Comparison of ENCODE assay signal across 19 cellular contexts in genomic region chr2:79996709-79997108, GRCh38.
A peak's percentile ranks its signal among the peaks of the same experiment; 100 is the strongest.
DNase-seq lines count a peak whose midpoint lies in the region; ATAC-seq, FAIRE-seq and TF ChIP-seq lines count a peak whose summit lies in the region.
"Had no signal": no experiment of that assay in that cellular context is flagged by ENCODE, and none has a peak within 500 bp of the region (broad histone marks: within the 10 kb centered on the region; RNA-seq: fewer than 3 reads in every experiment).

No MANE protein-coding gene starts in this region.

- H2AK5ac ChIP-seq in IMR-90 (ENCODE audit: low read depth, low read length), result no peak overlapping the region; the same call in 1 of the 2 replicates

- TF ChIP-seq CTCF in HepG2 (CRISPR knock-in tag; IDR thresholded peaks at IDR 0.05) (no peak), right lobe of liver (IDR thresholded peaks at IDR 0.05) (no peak), IMR-90 (conservative IDR thresholded peaks at IDR 0.05; ENCODE audit: low read depth, low read length) (no peak), nephron progenitor cell (IDR thresholded peaks at IDR 0.05) (no peak)
- no peak for TF ChIP-seq CTCF in activated CD8-positive, alpha-beta T cell treated with anti-CD3 and anti-CD28 coated beads for 36 hours (IDR thresholded peaks at IDR 0.05)

- H3K4me3 ChIP-seq in HepG2 (replicated peaks in 1 of 3; ENCODE audit: insufficient read depth in 1 of 3, low read depth in 2 of 3, low read length in 3 of 3) (no peak overlapping the region), right lobe of liver (no peak overlapping the region), IMR-90 (ENCODE audit: insufficient read depth, low read depth, low read length) (no peak overlapping the region)
- H3K4me3 ChIP-seq: GM23338 had no signal

- POLR2A ChIA-PET in HepG2 (lab: Yijun Ruan, JAX) (no interaction called here), IMR-90 (lab: Charles Lee; ENCODE audit: unreplicated experiment) (no interaction called here)
- POLR2A ChIA-PET in activated CD8-positive, alpha-beta T cell treated with anti-CD3 and anti-CD28 coated beads for 36 hours (lab: Charles Lee), result no interaction called here

- H3K27me3 ChIP-seq in HepG2 (ENCODE audit: control insufficient read depth in 1 of 2, insufficient read depth in 2 of 2, low read length in 2 of 2) (no peaks in the 10 kb centered on the region), right lobe of liver (no peaks in the 10 kb centered on the region), IMR-90 (ENCODE audit: control insufficient read depth, insufficient read depth, low read length) (no peaks in the 10 kb centered on the region)

- H4K20me1 ChIP-seq in HepG2 (ENCODE audit: insufficient read depth, low read length), result no peaks in the 10 kb centered on the region
- no peaks in the 10 kb centered on the region for H4K20me1 ChIP-seq in IMR-90 (ENCODE audit: insufficient read depth, low read length)

- no peaks in the 10 kb centered on the region for H3K36me3 Mint-ChIP-seq in nephron progenitor cell (ENCODE audit: low read depth)
- no peaks in the 10 kb centered on the region for H3K36me3 Mint-ChIP-seq in activated CD8-positive, alpha-beta T cell treated with anti-CD3 and anti-CD28 coated beads for 36 hours (ENCODE audit: low read depth)
- H3K36me3 Mint-ChIP-seq: CD4-positive, alpha-beta memory T cell had no signal

- H2AFZ ChIP-seq in HepG2 (ENCODE audit: low read length) (no peak overlapping the region), IMR-90 (replicated peaks; ENCODE audit: low read length, poor library complexity) (peak overlapping the region; percentile 34)
- H2AFZ ChIP-seq: GM23338 had no signal

- dilution Hi-C loops in IMR-90 (cut with HindIII; ENCODE audit: low sequenced_read_pairs, unreplicated experiment), result no loop called here

- no peaks in the 10 kb centered on the region for H3K9me3 Mint-ChIP-seq in nephron progenitor cell
- H3K9me3 Mint-ChIP-seq in activated CD8-positive, alpha-beta T cell treated with anti-CD3 and anti-CD28 coated beads for 36 hours, result no peaks in the 10 kb centered on the region
- H3K9me3 Mint-ChIP-seq: GM23338 had no signal

- H3K79me1 ChIP-seq in IMR-90 (ENCODE audit: low read depth in 1 of 2, low read length in 2 of 2), result no peaks in the 10 kb centered on the region

- H4K91ac ChIP-seq in IMR-90 (ENCODE audit: insufficient read depth, low read depth, low read length), result peak overlapping the region; percentile 63

- in situ Hi-C loops in HepG2 (cut with HindIII; ENCODE audit: extremely low pct_ligation_motif_present, low pct_unique_long_range_greater_than_20kb) (no loop called here), IMR-90 (cut with MboI; ENCODE audit: low sequenced_read_pairs) (no loop called here)

- H3K23ac ChIP-seq in IMR-90 (ENCODE audit: low read depth, low read length), result no peak overlapping the region

- peaks cover 2% of the 10 kb centered on the region for H3K27me3 Mint-ChIP-seq in nephron progenitor cell (ENCODE audit: low read depth, poor library complexity)
- H3K27me3 Mint-ChIP-seq in activated CD8-positive, alpha-beta T cell treated with anti-CD3 and anti-CD28 coated beads for 36 hours, result peaks cover 1% of the 10 kb centered on the region

- no peak overlapping the region for H3K9ac ChIP-seq in HepG2 (ENCODE audit: insufficient read depth, low read depth, low read length)
- H3K9ac ChIP-seq in IMR-90 (ENCODE audit: low read depth, low read length), result no peak overlapping the region

- 0 out of 4 replicates have a peak overlapping the region, but pooled peaks of 1 of the 2 experiments have one; percentile 13 for H4K8ac ChIP-seq in IMR-90 (ENCODE audit: low read depth in 2 of 2, low read length in 2 of 2)

- H3K56ac ChIP-seq in IMR-90 (ENCODE audit: extremely low read depth, insufficient read depth, low read length), result no peak overlapping the region

- H2BK5ac ChIP-seq in IMR-90 (ENCODE audit: low read depth, low read length, poor library complexity, severe bottlenecking), result no peak overlapping the region

- peak overlapping the region; percentile 11 for H3K27ac Mint-ChIP-seq in nephron progenitor cell
- no peak overlapping the region for H3K27ac Mint-ChIP-seq in activated CD8-positive, alpha-beta T cell treated with anti-CD3 and anti-CD28 coated beads for 36 hours
- H3K27ac Mint-ChIP-seq: CD4-positive, alpha-beta memory T cell; GM23338 had no signal

- TF ChIP-seq POLR2A in HepG2 (IDR thresholded peaks at IDR 0.05; ENCODE audit: insufficient read depth in 1 of 2, low read depth in 2 of 2, low read length in 2 of 2) (no peak), right lobe of liver (IDR thresholded peaks at IDR 0.05) (no peak), IMR-90 (IDR thresholded peaks at IDR 0.05; ENCODE audit: low read depth, low read length) (no peak)

- H2AK9ac ChIP-seq in IMR-90 (replicated peaks; ENCODE audit: low read depth, low read length, poor library complexity), result no peak overlapping the region

- no peaks in the 10 kb centered on the region for H3K9me3 ChIP-seq in HepG2 (ENCODE audit: low read length)
- H3K9me3 ChIP-seq in right lobe of liver, result no peaks in the 10 kb centered on the region
- no peaks in the 10 kb centered on the region for H3K9me3 ChIP-seq in IMR-90 (ENCODE audit: control insufficient read depth, insufficient read depth, low read length)

- peak overlapping the region; percentile 36; the same call in 1 of the 2 replicates for H2BK20ac ChIP-seq in IMR-90 (ENCODE audit: low read depth, low read length)

- 0 out of 2 replicates have a peak overlapping the region, but pooled peaks have one; percentile 41 for H2BK120ac ChIP-seq in IMR-90 (ENCODE audit: low read depth, low read length)

- peak overlapping the region; percentile 20; the same call in 1 of the 2 replicates for H3K4ac ChIP-seq in IMR-90 (ENCODE audit: low read depth, low read length)

- peak overlapping the region; percentile 53; the same call in 1 of the 2 replicates for H3K18ac ChIP-seq in IMR-90 (ENCODE audit: low read depth, low read length)

- TF ChIP-seq EP300 in HepG2 (IDR thresholded peaks at IDR 0.05; ENCODE audit: low read depth in 2 of 2, low read length in 2 of 2), result no peak
- no peak for TF ChIP-seq EP300 in HepG2 (CRISPR knock-in tag; IDR thresholded peaks at IDR 0.05; ENCODE audit: borderline replicate concordance)

- 0 out of 3 replicates have a peak overlapping the region, but pooled peaks have one; percentile 6 for H2BK15ac ChIP-seq in IMR-90 (ENCODE audit: low read depth, low read length)

- no peak for TF ChIP-seq RAD21 in HepG2 (CRISPR knock-in tag; IDR thresholded peaks at IDR 0.05)
- TF ChIP-seq RAD21 in IMR-90 (IDR thresholded peaks at IDR 0.05; ENCODE audit: low read length), result no peak

- H3K9me1 ChIP-seq in IMR-90 (ENCODE audit: insufficient read depth, low read length), result peaks cover 5% of the 10 kb centered on the region

- H3K4me1 Mint-ChIP-seq in nephron progenitor cell, result no peaks in the 10 kb centered on the region
- H3K4me1 Mint-ChIP-seq in activated CD8-positive, alpha-beta T cell treated with anti-CD3 and anti-CD28 coated beads for 36 hours (ENCODE audit: low read depth), result no peaks in the 10 kb centered on the region
- H3K4me1 Mint-ChIP-seq: CD4-positive, alpha-beta memory T cell; GM23338 had no signal

- H4K5ac ChIP-seq in IMR-90 (ENCODE audit: low read depth, low read length), result peak overlapping the region; percentile 56; the same call in 1 of the 2 replicates

- no peak for ATAC-seq in HepG2
- no peak for ATAC-seq in right lobe of liver
- no peak for ATAC-seq in IMR-90 (ENCODE audit: low read depth)
- ATAC-seq in GM18520 (IDR thresholded peaks at IDR 0.05; ENCODE audit: unreplicated experiment), result no peak
- ATAC-seq in activated CD8-positive, alpha-beta T cell treated with anti-CD3 and anti-CD28 coated beads for 36 hours, result no peak
- no peak for ATAC-seq in GM18502 (IDR thresholded peaks at IDR 0.05; ENCODE audit: poor library complexity, unreplicated experiment)
- ATAC-seq: GM23338 had no signal

- FAIRE-seq in HepG2 (lab: Jason Lieb, UNC), result no peak
- FAIRE-seq: GM12891, H54 had no signal

- H3K4me3 Mint-ChIP-seq in nephron progenitor cell, result no peak overlapping the region
- no peak overlapping the region for H3K4me3 Mint-ChIP-seq in activated CD8-positive, alpha-beta T cell treated with anti-CD3 and anti-CD28 coated beads for 36 hours
- H3K4me3 Mint-ChIP-seq: CD4-positive, alpha-beta memory T cell; GM23338 had no signal

- no peak for DNase-seq in HepG2 (ENCODE audit: low spot score)
- no peak for DNase-seq in right lobe of liver
- DNase-seq in IMR-90, result no peak
- no peak for DNase-seq in nephron progenitor cell
- DNase-seq in activated CD8-positive, alpha-beta T cell treated with anti-CD3 and anti-CD28 coated beads for 36 hours, result no peak
- DNase-seq: 8988T; C1 segment of cervical spinal cord; Calu3; CD4-positive, alpha-beta memory T cell; COR-L47; DMS53; DMS79 treated with DMSO at 0.1 percent for 48 hours; GF-D8; HCEC 1CT had no signal

- CTCF ChIA-PET in HepG2 (lab: Yijun Ruan, JAX; ENCODE audit: low intra/inter-chr PET ratio, low total read pairs), result no interaction called here
- CTCF ChIA-PET in IMR-90 (lab: Yijun Ruan, JAX), result no interaction called here
- CTCF ChIA-PET in activated CD8-positive, alpha-beta T cell treated with anti-CD3 and anti-CD28 coated beads for 36 hours (lab: Charles Lee), result no interaction called here

- no peaks in the 10 kb centered on the region for H3K79me2 ChIP-seq in HepG2 (ENCODE audit: insufficient read depth, low read length)

- intact Hi-C loops in HepG2 (cut with micrococcal nuclease; ENCODE audit: unreplicated experiment), result no loop called here
- intact Hi-C loops in right lobe of liver (cut with DNase I), result no loop called here
- intact Hi-C loops in IMR-90 (cut with micrococcal nuclease), result no loop called here
- intact Hi-C loops in activated CD8-positive, alpha-beta T cell treated with anti-CD3 and anti-CD28 coated beads for 36 hours (cut with micrococcal nuclease), result no loop called here

- WGBS in HepG2 (ENCODE audit: low lambda C conversion rate), result 20% methylated on average over 5 of the region's 5 CpGs
- WGBS in right lobe of liver (ENCODE audit: insufficient coverage, low coverage, low lambda C conversion rate, missing lambda C conversion rate), result 63% methylated on average over 4 of the region's 5 CpGs
- 80% methylated on average over 1 of the region's 5 CpGs; no CpG with 5 or more reads in 1 of the 2 experiments for WGBS in IMR-90 (ENCODE audit: extremely low coverage in 2 of 2, insufficient read length in 1 of 2), 2 experiments

- H3K27ac ChIP-seq in HepG2 (ENCODE audit: extremely low read length, insufficient read depth, low read length) (no peak overlapping the region), right lobe of liver (no peak overlapping the region), IMR-90 (ENCODE audit: insufficient read depth, low read length) (no peak overlapping the region)

- H3K36me3 ChIP-seq in HepG2 (replicated peaks in 1 of 2; ENCODE audit: control insufficient read depth in 1 of 2, insufficient read depth in 2 of 2, low read length in 2 of 2), result no peaks in the 10 kb centered on the region
- H3K36me3 ChIP-seq in right lobe of liver, result no peaks in the 10 kb centered on the region
- H3K36me3 ChIP-seq in IMR-90 (ENCODE audit: control insufficient read depth, insufficient read depth, low read length), result no peaks in the 10 kb centered on the region

- H3K4me2 ChIP-seq in HepG2 (ENCODE audit: low read depth, low read length) (no peak overlapping the region), IMR-90 (ENCODE audit: low read depth, low read length) (no peak overlapping the region)
- H3K4me2 ChIP-seq: GM23338 had no signal

- H3K14ac ChIP-seq in IMR-90 (replicated peaks; ENCODE audit: low read depth, low read length), result no peak overlapping the region

- BruUV-seq in HepG2 (replicated peaks; lab: Mats Ljungman, UMichigan) (no TSS peak), IMR-90 (replicated peaks; lab: Mats Ljungman, UMichigan) (no TSS peak)

- no peaks in the 10 kb centered on the region for H3K4me1 ChIP-seq in HepG2 (ENCODE audit: insufficient read depth, low read length)
- H3K4me1 ChIP-seq in right lobe of liver, result no peaks in the 10 kb centered on the region
- peaks cover 13% of the 10 kb centered on the region for H3K4me1 ChIP-seq in IMR-90 (ENCODE audit: control insufficient read depth, insufficient read depth, low read length)
